In genomic region chr12:127620956-127621355, GRCh38 we compare ENCODE assay signal across 17 cellular contexts.
DNase-seq lines count a peak whose midpoint lies in the region; ATAC-seq and TF ChIP-seq lines count a peak whose summit lies in the region.
"Had no signal": no experiment of that assay in that cellular context is flagged by ENCODE, and none has a peak within 500 bp of the region (broad histone marks: within the 10 kb centered on the region; RNA-seq: fewer than 3 reads in every experiment).

No MANE protein-coding gene starts in this region.

- no peak overlapping the region for H3K4me3 Mint-ChIP-seq in endodermal cell
- H3K4me3 Mint-ChIP-seq in naive thymus-derived CD4-positive, alpha-beta T cell, result no peak overlapping the region
- H3K4me3 Mint-ChIP-seq: activated CD4-positive, alpha-beta T cell treated with anti-CD3 and anti-CD28 coated beads for 36 hours; activated naive CD8-positive, alpha-beta T cell; B cell had no signal

- intact Hi-C loops in naive thymus-derived CD4-positive, alpha-beta T cell (cut with micrococcal nuclease), result no loop called here

- no peaks in the 10 kb centered on the region for H3K27me3 ChIP-seq in endodermal cell (ENCODE audit: control insufficient read depth, insufficient read depth, low read length, poor library complexity, severe bottlenecking)
- H3K27me3 ChIP-seq in naive thymus-derived CD4-positive, alpha-beta T cell (ENCODE audit: control insufficient read depth in 2 of 2, insufficient read depth in 2 of 2, low read length in 2 of 2), result no peaks in the 10 kb centered on the region

- H3K4me3 ChIP-seq in endodermal cell (ENCODE audit: low read length), result peak overlapping the region; percentile 22
- no peak overlapping the region for H3K4me3 ChIP-seq in naive thymus-derived CD4-positive, alpha-beta T cell (ENCODE audit: low read length)
- H3K4me3 ChIP-seq: smooth muscle cell had no signal

- POLR2A ChIA-PET in naive thymus-derived CD4-positive, alpha-beta T cell (lab: Charles Lee), result no interaction called here

- peaks cover 4% of the 10 kb centered on the region for H3K36me3 Mint-ChIP-seq in endodermal cell (ENCODE audit: low read depth)
- peaks cover 0 to 5% (median 0%) of the 10 kb centered on the region in 5 donors for H3K36me3 Mint-ChIP-seq in naive thymus-derived CD4-positive, alpha-beta T cell
- H3K36me3 Mint-ChIP-seq: activated naive CD8-positive, alpha-beta T cell had no signal

- H3K4me1 Mint-ChIP-seq in endodermal cell, result peaks cover 45% of the 10 kb centered on the region
- no peaks in the 10 kb centered on the region for H3K4me1 Mint-ChIP-seq in naive thymus-derived CD4-positive, alpha-beta T cell
- H3K4me1 Mint-ChIP-seq: activated CD4-positive, alpha-beta T cell treated with anti-CD3 and anti-CD28 coated beads for 36 hours; B cell had no signal

- H3K9ac ChIP-seq in endodermal cell (ENCODE audit: extremely low read depth, low read length, poor library complexity, severe bottlenecking), result no peak overlapping the region

- no peak overlapping the region for H3K27ac Mint-ChIP-seq in endodermal cell
- no peak overlapping the region for H3K27ac Mint-ChIP-seq in naive thymus-derived CD4-positive, alpha-beta T cell
- H3K27ac Mint-ChIP-seq: activated CD4-positive, alpha-beta T cell treated with anti-CD3 and anti-CD28 coated beads for 36 hours; activated naive CD8-positive, alpha-beta T cell; B cell had no signal

- ATAC-seq in naive thymus-derived CD4-positive, alpha-beta T cell, result no peak
- ATAC-seq: activated CD4-positive, alpha-beta T cell treated with anti-CD3 and anti-CD28 coated beads for 36 hours; left cardiac atrium had no signal

- no peaks in the 10 kb centered on the region for H3K9me3 Mint-ChIP-seq in endodermal cell
- peaks cover 2 to 17% (median 6%) of the 10 kb centered on the region in 11 donors for H3K9me3 Mint-ChIP-seq in naive thymus-derived CD4-positive, alpha-beta T cell

- peaks cover 14% of the 10 kb centered on the region for H3K9me3 ChIP-seq in endodermal cell (ENCODE audit: control insufficient read depth, low read length)
- H3K9me3 ChIP-seq in naive thymus-derived CD4-positive, alpha-beta T cell (ENCODE audit: control insufficient read depth in 2 of 3, low read length in 3 of 3), result no peaks in the 10 kb centered on the region

- peaks cover 5% of the 10 kb centered on the region for H3K4me1 ChIP-seq in endodermal cell (ENCODE audit: control insufficient read depth, insufficient read depth, low read length)
- H3K4me1 ChIP-seq in naive thymus-derived CD4-positive, alpha-beta T cell (ENCODE audit: control insufficient read depth in 2 of 2, insufficient read depth in 2 of 2, low read length in 2 of 2), result no peaks in the 10 kb centered on the region

- TF ChIP-seq CTCF in endodermal cell (conservative IDR thresholded peaks at IDR 0.05), result no peak
- TF ChIP-seq CTCF in GM10266 (IDR thresholded peaks at IDR 0.05; ENCODE audit: control insufficient read depth, insufficient read depth, low read depth, missing control alignments), result no peak

- no peaks in the 10 kb centered on the region for H3K36me3 ChIP-seq in endodermal cell (ENCODE audit: control insufficient read depth, insufficient read depth, low read length)
- H3K36me3 ChIP-seq in naive thymus-derived CD4-positive, alpha-beta T cell (ENCODE audit: control insufficient read depth in 2 of 3, insufficient read depth in 3 of 3, low read length in 3 of 3), result no peaks in the 10 kb centered on the region

- no peaks in the 10 kb centered on the region for H3K27me3 Mint-ChIP-seq in endodermal cell (ENCODE audit: insufficient read depth)
- no peaks in the 10 kb centered on the region for H3K27me3 Mint-ChIP-seq in naive thymus-derived CD4-positive, alpha-beta T cell
- H3K27me3 Mint-ChIP-seq: activated CD4-positive, alpha-beta T cell treated with anti-CD3 and anti-CD28 coated beads for 36 hours; activated naive CD8-positive, alpha-beta T cell; B cell had no signal

- no peak overlapping the region for H3K27ac ChIP-seq in endodermal cell (ENCODE audit: low read depth, low read length)
- H3K27ac ChIP-seq in naive thymus-derived CD4-positive, alpha-beta T cell (ENCODE audit: low read depth, low read length), result no peak overlapping the region

- DNase-seq in NCI-H1436 (lab: John Stamatoyannopoulos, UW) (peak; percentile 33), NCI-H1436 treated with DMSO at 0.1 percent for 48 hours (lab: John Stamatoyannopoulos, UW) (no peak), NCI-H510A (lab: John Stamatoyannopoulos, UW) (peak; percentile 27), endodermal cell (no peak), GM10266 (ENCODE audit: extremely low spot score) (no peak), NOMO-1 treated with DMSO at 0.1 percent for 48 hours (lab: John Stamatoyannopoulos, UW; ENCODE audit: unreplicated experiment) (no peak)
- no peak for DNase-seq in naive thymus-derived CD4-positive, alpha-beta T cell
- DNase-seq in stimulated activated CD4-positive, alpha-beta T cell treated with anti-CD3 and anti-CD28 coated beads, Interleukin-1b, Interleukin-23, amount 100 ng/mL, for 48 hours, result no peak
- DNase-seq: activated CD4-positive, alpha-beta T cell treated with anti-CD3 and anti-CD28 coated beads for 36 hours; left cardiac atrium; midbrain; NCI-H187 treated with DMSO at 0.1 percent for 48 hours; Right ventricle myocardium superior; stimulated activated CD4-positive, alpha-beta T cell treated with anti-CD3 and anti-CD28 coated beads, Interleukin-4, amount 100 ng/mL, for 4 hours had no signal

- CTCF ChIA-PET in naive thymus-derived CD4-positive, alpha-beta T cell (lab: Charles Lee), result no interaction called here

- WGBS in endodermal cell (ENCODE audit: insufficient coverage in 1 of 2, insufficient read length in 1 of 2), 2 experiments, result 87% methylated on average over 2 of the region's 2 CpGs; no CpG with 5 or more reads in 1 of the 2 experiments

Comparison
In these comparisons a context has a peak if more than half of its experiments do, and no peak if none do; other contexts are left out.
1. DNase-seq: peak in NCI-H1436 (single experiment) and NCI-H510A (single experiment); none in NCI-H1436 treated with DMSO at 0.1 percent for 48 hours (single experiment), endodermal cell (single experiment), naive thymus-derived CD4-positive, alpha-beta T cell (0 of 9), GM10266 (single experiment), NOMO-1 treated with DMSO at 0.1 percent for 48 hours (single experiment) and stimulated activated CD4-positive, alpha-beta T cell treated with anti-CD3 and anti-CD28 coated beads, Interleukin-1b, Interleukin-23, amount 100 ng/mL, for 48 hours (single experiment).